22 cellular contexts compared by ENCODE assay signal in the genomic region with DNA sequence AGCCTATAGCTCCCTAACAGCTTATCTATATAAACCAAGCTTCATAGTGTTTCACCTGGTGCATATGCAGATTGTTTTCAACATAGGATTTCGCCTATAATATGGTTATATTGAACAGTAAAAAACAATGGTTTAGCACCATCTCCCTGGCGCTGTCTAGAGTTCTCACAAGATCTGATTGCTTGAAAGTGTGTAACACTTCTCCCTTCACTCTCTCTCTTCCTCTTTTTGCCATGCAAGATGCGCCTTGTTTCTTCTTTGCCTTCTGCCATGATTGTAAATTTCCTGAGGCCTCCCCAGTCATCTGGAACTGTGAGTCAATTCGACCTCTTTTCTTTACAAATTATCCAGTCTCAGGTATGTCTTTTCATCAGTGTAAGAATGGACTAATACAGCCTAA.
"Had no signal": no experiment of that assay in that cellular context is flagged by ENCODE, and none has a peak within 500 bp of the region (broad histone marks: within the 10 kb centered on the region; RNA-seq: fewer than 3 reads in every experiment).

No MANE protein-coding gene starts in this region.

- H3K4me1 ChIP-seq: Peyer's patch had no signal

- H3K27ac ChIP-seq: Peyer's patch, RWPE1 had no signal

- H3K27me3 ChIP-seq: Peyer's patch had no signal

- FAIRE-seq: astrocyte, TTC549 had no signal

- H3K4me3 ChIP-seq: Peyer's patch had no signal

- DNase-seq: activated B cell treated with CpG ODN at 0.5 μM for 24 hours; activated CD4-positive, alpha-beta memory T cell treated with anti-CD3 and anti-CD28 coated beads for 36 hours; activated CD4-positive, alpha-beta T cell treated with anti-CD3 and anti-CD28 coated beads, Interleukin-2, amount 10 ng/mL, durations not matched to agents 7 days and 5 days; activated CD8-positive, alpha-beta memory T cell treated with anti-CD3 and anti-CD28 coated beads for 24 hours; activated effector memory CD4-positive, alpha-beta T cell treated with anti-CD3 and anti-CD28 coated beads, Interleukin-2, amount 50 U/mL, for 16 hours; activated naive CD4-positive, alpha-beta T cell treated with anti-CD3 and anti-CD28 coated beads for 36 hours; activated T-cell treated with anti-CD3 and anti-CD28 coated beads, Interleukin-2, amount 50 U/mL, for 4 hours; amygdala; cortex of kidney; Kasumi-1; NCI-H1105; NCI-H1436 treated with DMSO at 0.1 percent for 48 hours; NCI-H187; NCI-H2081; NCI-H510A treated with DMSO at 0.1 percent for 48 hours; NCI-H69; NK-92 treated with Interleukin-12 subunit alpha and Interleukin-12 subunit beta, amount 100 ng/mL, for 24 hours; Peyer's patch; Right ventricle myocardium superior had no signal

- H3K9me3 ChIP-seq: Peyer's patch had no signal

- H3K36me3 ChIP-seq: Peyer's patch had no signal

- ATAC-seq: activated T-cell treated with anti-CD3 and anti-CD28 coated beads, Interleukin-2, amount 50 U/mL, for 4 hours had no signal
